8 cellular contexts compared by ENCODE assay signal in genomic region chr10:90871761-90872647, GRCh38. TPM values are rescaled to one million over a fixed set of nuclear protein-coding genes. Genes with fewer than 3 reads are reported as not detected.
A peak's percentile ranks its signal among the peaks of the same experiment; 100 is the strongest.
DNase-seq lines count a peak whose midpoint lies in the region; ATAC-seq, FAIRE-seq and TF ChIP-seq lines count a peak whose summit lies in the region.

RPP30 (plus strand) TSS chr10:90871974; CDS start chr10:90871987, 13 bp downstream.

- peak within 1 kb of the TSS; percentile 75 to 90 for H3K27ac ChIP-seq in A549

- TF ChIP-seq CTCF in A549 (IDR thresholded peaks at IDR 0.05), result no peak
- no peak for TF ChIP-seq CTCF in activated B cell treated with CpG ODN at 0.5 μM for 24 hours (IDR thresholded peaks at IDR 0.05)
- no peak for TF ChIP-seq CTCF in cardiac fibroblast (IDR thresholded peaks at IDR 0.05; ENCODE audit: low read depth, low read length)

- H3K9me3 Mint-ChIP-seq in activated B cell treated with CpG ODN at 0.5 μM for 24 hours (peaks cover 7% of the 10 kb centered on the region), immature natural killer cell (no peaks in the 10 kb centered on the region)

- POLR2A ChIA-PET in A549 (lab: Yijun Ruan, JAX), result interaction anchor here (0.6 kb wide), 1 partner anchor 873 kb away, joined by 3 read pairs; no protein-coding TSS in a partner anchor
- POLR2A ChIA-PET in activated B cell treated with CpG ODN at 0.5 μM for 24 hours (lab: Charles Lee), result interaction anchor here (0.6 to 1.1 kb wide), 9 partner anchors 9 to 1623 kb away, joined by 3 to 5 read pairs (median 3); partner anchors contain the start of genes BTAF1 and HTR7

- peak within 1 kb of the TSS; percentile 74 for H3K4me3 ChIP-seq in A549
- H3K4me3 ChIP-seq in cardiac fibroblast (replicated peaks in 1 of 2; ENCODE audit: low read depth in 2 of 2, low read length in 2 of 2), result peak within 1 kb of the TSS; percentile 79 to 86

- DNase-seq in A549 (ENCODE audit: low read depth in 1 of 2, low spot score in 1 of 2) (peak; percentile 85 to 89), NCI-H2196 treated with DMSO at 0.1 percent for 48 hours (lab: John Stamatoyannopoulos, UW; ENCODE audit: unreplicated experiment) (peak; percentile 14), activated B cell treated with CpG ODN at 0.5 μM for 24 hours (peak; percentile 77), cardiac fibroblast (ENCODE audit: low read depth in 2 of 2) (peak; percentile 82 to 84), immature natural killer cell (peak; percentile 71 to 75 (median 73))
- peak; percentile 69 to 75 for DNase-seq in stimulated activated CD4-positive, alpha-beta T cell treated with anti-CD3 and anti-CD28 coated beads, Interleukin-12 subunit alpha, Interleukin-12 subunit beta, amount 100 ng/mL, for 24 hours (ENCODE audit: low read depth in 2 of 2)

- under 1% methylated on average over 32 of the region's 43 CpGs for WGBS in A549 (ENCODE audit: missing lambda C conversion rate)

- H3K9me3 ChIP-seq in A549, result peaks cover 19% of the 10 kb centered on the region

- H3K4me1 ChIP-seq in A549, result peaks cover 7% of the 10 kb centered on the region; the same call in 2 of the 3 replicates

- CTCF ChIA-PET in A549 (lab: Yijun Ruan, JAX) (interaction anchor here (0.6 to 3.1 kb wide), 11 partner anchors 8 to 1081 kb away, joined by 3 to 14 read pairs (median 4); partner anchors contain the start of gene HTR7), activated B cell treated with CpG ODN at 0.5 μM for 24 hours (lab: Charles Lee) (interaction anchor here (0.6 to 1.9 kb wide), 5 partner anchors 8 to 135 kb away, joined by 3 to 8 read pairs (median 4); partner anchors contain the start of gene HTR7)

- H3K27ac Mint-ChIP-seq in activated B cell treated with CpG ODN at 0.5 μM for 24 hours (peak within 1 kb of the TSS; percentile 89), immature natural killer cell (peak within 1 kb of the TSS; percentile 66 to 88 (median 82))

- ATAC-seq in A549 (peak; percentile 98 to 100), GM18858 (IDR thresholded peaks at IDR 0.05; ENCODE audit: unreplicated experiment) (peak; percentile 93), HG03066 (IDR thresholded peaks at IDR 0.05; ENCODE audit: low read depth, unreplicated experiment) (peak; percentile 98), activated B cell treated with CpG ODN at 0.5 μM for 24 hours (ENCODE audit: low read depth) (peak; percentile 97)

- H3K27me3 Mint-ChIP-seq in activated B cell treated with CpG ODN at 0.5 μM for 24 hours, result peaks cover 14% of the 10 kb centered on the region
- peaks cover 0 to 18% (median 9%) of the 10 kb centered on the region in 3 donors for H3K27me3 Mint-ChIP-seq in immature natural killer cell (ENCODE audit: low read depth in 3 of 3)

- no peak for TF ChIP-seq EP300 in A549 (IDR thresholded peaks at IDR 0.05)

- H3K4me2 ChIP-seq in A549, result peak within 1 kb of the TSS; percentile 88

- H3K4me1 Mint-ChIP-seq in activated B cell treated with CpG ODN at 0.5 μM for 24 hours (peaks cover 30% of the 10 kb centered on the region), immature natural killer cell (peaks cover 30 to 42% of the 10 kb centered on the region in 2 donors)

- peak; percentile 73 for TF ChIP-seq POLR2A in A549 (IDR thresholded peaks at IDR 0.05; ENCODE audit: low read length)

- no peak for FAIRE-seq in A549 (lab: Jason Lieb, UNC)

- H3K4me3 Mint-ChIP-seq in activated B cell treated with CpG ODN at 0.5 μM for 24 hours (peak within 1 kb of the TSS; percentile 96), immature natural killer cell (peak within 1 kb of the TSS; percentile 94 to 97 (median 95))

- intact Hi-C loops in activated B cell treated with CpG ODN at 0.5 μM for 24 hours (cut with micrococcal nuclease), result loop anchor here (1.0 to 5.0 kb wide), 10 partner anchors 15 to 1450 kb away; partner anchors contain the start of genes BTAF1, FGFBP3, HECTD2 and KIF20B

- H3K36me3 Mint-ChIP-seq in activated B cell treated with CpG ODN at 0.5 μM for 24 hours (ENCODE audit: low read depth), result peaks cover 22% of the 10 kb centered on the region
- H3K36me3 Mint-ChIP-seq in immature natural killer cell, result peaks cover 3 to 10% (median 8%) of the 10 kb centered on the region in 3 donors

- no peak for TF ChIP-seq RAD21 in A549 (conservative IDR thresholded peaks at IDR 0.05 in 1 of 2, IDR thresholded peaks at IDR 0.05 in 1 of 2)

TF ChIP-seq in A549, 52 proteins besides CTCF, POLR2A, EP300 and RAD21:
- no peak for TF ChIP-seq ESRRA (IDR thresholded peaks at IDR 0.05; ENCODE audit: borderline replicate concordance, low read length)
- TF ChIP-seq TP53 (CRISPR knock-in tag; IDR thresholded peaks at IDR 0.05), result no peak
- TF ChIP-seq JUN (IDR thresholded peaks at IDR 0.05), result peak in 1 of 2 experiments; percentile 63; a peak in 2 of 5 replicates
- TF ChIP-seq HMGXB4 (CRISPR knock-in tag; IDR thresholded peaks at IDR 0.05; ENCODE audit: borderline replicate concordance), result no peak
- TF ChIP-seq USF2 (IDR thresholded peaks at IDR 0.05), result 0 out of 2 replicates have a peak, but pooled peaks have one; percentile 13
- peak; percentile 83 for TF ChIP-seq KDM5A (IDR thresholded peaks at IDR 0.05)
- peak; percentile 57; the same call in 1 of the 2 replicates for TF ChIP-seq E2F6 (IDR thresholded peaks at IDR 0.05; ENCODE audit: borderline replicate concordance, low read depth)
- peak; percentile 5; the same call in 1 of the 2 replicates for TF ChIP-seq PHF8 (IDR thresholded peaks at IDR 0.05; ENCODE audit: borderline replicate concordance, low read depth)
- peak; percentile 53 for TF ChIP-seq MAX (IDR thresholded peaks at IDR 0.05)
- TF ChIP-seq SMC3 (IDR thresholded peaks at IDR 0.05), result no peak

RNA-seq across cellular contexts. Expression of gene RPP30, which starts in this region (rescaled TPM):
- 61.4 and 70.9 TPM in 2 replicates for polyA plus RNA-seq in A549 (2011; rRNA removed)
- polyA plus RNA-seq in A549 (2012; cell fraction: cytosol; rRNA removed), result 26.7 and 29.4 TPM in 2 replicates
- 13.1 and 22.5 TPM in 2 replicates for polyA plus RNA-seq in A549 (2012; cell fraction: nucleus; rRNA removed)
- polyA plus RNA-seq in A549 (2017; fragmentation: RNase III; extraction: RNeasy Plus Mini Kit Qiagen cat#74134 plus additional on column Dnase treatment), result 51.0 to 58.3 TPM (median 54.3 TPM) in 3 replicates
- 16.9 and 24.3 TPM in 2 replicates for polyA minus RNA-seq in A549 (2011; rRNA and poly(A)+ RNA removed)
- total RNA-seq in activated B cell treated with CpG ODN at 0.5 μM for 24 hours, result 43.7 and 44.6 TPM in 2 replicates
- polyA plus RNA-seq in immature natural killer cell, result 10 to 100 TPM; 26.3 to 41.5 (median 33.2) TPM

Comparison
In these comparisons a context has a peak if more than half of its experiments do, and no peak if none do; other contexts are left out.
1. Peak in every context shown above with its lines: DNase-seq, ATAC-seq, H3K4me3 ChIP-seq and H3K27ac ChIP-seq.
2. DNase-seq: peak in every context shown above with its lines; median percentile 87 in A549; 83 in cardiac fibroblast; 77 in activated B cell treated with CpG ODN at 0.5 μM for 24 hours; 73 in immature natural killer cell; 72 in stimulated activated CD4-positive, alpha-beta T cell treated with anti-CD3 and anti-CD28 coated beads, Interleukin-12 subunit alpha, Interleukin-12 subunit beta, amount 100 ng/mL, for 24 hours; 14 in NCI-H2196 treated with DMSO at 0.1 percent for 48 hours.